In genomic region chr3:144931590-144931989, GRCh38 we compare ENCODE assay signal across 36 cellular contexts.
"Had no signal": no experiment of that assay in that cellular context is flagged by ENCODE, and none has a peak within 500 bp of the region (broad histone marks: within the 10 kb centered on the region; RNA-seq: fewer than 3 reads in every experiment).

No MANE protein-coding gene starts in this region.

- H3K27me3 ChIP-seq: MG63 had no signal

- DNase-seq: Karpas-422, Kasumi-1, MG63, MM.1S, MV-4-11, NCI-H1048, NCI-H1092, NCI-H1092 treated with DMSO at 0.1 percent for 48 hours, NCI-H1105, NCI-H1105 treated with DMSO at 0.1 percent for 48 hours, NCI-H1417, NCI-H1417 treated with DMSO at 0.1 percent for 48 hours, NCI-H1436, NCI-H1436 treated with DMSO at 0.1 percent for 48 hours, NCI-H146, NCI-H1694, NCI-H1694 treated with DMSO at 0.1 percent for 48 hours, NCI-H187, NCI-H187 treated with DMSO at 0.1 percent for 48 hours, NCI-H1930, NCI-H2029, NCI-H2029 treated with DMSO at 0.1 percent for 48 hours, NCI-H2081, NCI-H2081 treated with DMSO at 0.1 percent for 48 hours, NCI-H2107, NCI-H2171, NCI-H2171 treated with DMSO at 0.1 percent for 48 hours, NCI-H2227 treated with DMSO at 0.1 percent for 48 hours, NCI-H226, NCI-H345, NCI-H446, NCI-H446 treated with DMSO at 0.1 percent for 48 hours, NCI-H510A, NCI-H510A treated with DMSO at 0.1 percent for 48 hours, NCI-H524, NCI-H524 treated with DMSO at 0.1 percent for 48 hours had no signal

- H3K36me3 ChIP-seq: MG63 had no signal

- H3K4me3 ChIP-seq: MG63 had no signal
